10 cellular contexts compared by ENCODE assay signal in genomic region chr3:46860381-46861292, GRCh38. TPM values are rescaled to one million over a fixed set of nuclear protein-coding genes. Genes with fewer than 3 reads are reported as not detected.
DNase-seq lines count a peak whose midpoint lies in the region; ATAC-seq and TF ChIP-seq lines count a peak whose summit lies in the region.
"Had no signal": no experiment of that assay in that cellular context is flagged by ENCODE, and none has a peak within 500 bp of the region (broad histone marks: within the 10 kb centered on the region; RNA-seq: fewer than 3 reads in every experiment).

No MANE protein-coding gene starts in this region.

- no peaks in the 10 kb centered on the region; a peak in 2 of 22 replicates for H4K20me1 ChIP-seq in BLaER1 treated with 17β-estradiol and CSF1 and Interleukin-3, amounts not matched to agents 10 nM and 100 nM
- no peaks in the 10 kb centered on the region for H4K20me1 ChIP-seq in HCT116 (ENCODE audit: insufficient read depth)

- TF ChIP-seq POLR2A in HCT116 (IDR thresholded peaks at IDR 0.05; ENCODE audit: borderline replicate concordance, extremely low read depth, insufficient read depth, insufficient read length) (no peak), gastroesophageal sphincter (IDR thresholded peaks at IDR 0.05) (no peak)

- H3K79me2 ChIP-seq in HCT116 (ENCODE audit: insufficient read depth, low read length), result no peaks in the 10 kb centered on the region

- ATAC-seq in HCT116 (peak; percentile 91), lower lobe of right lung (no peak), gastroesophageal sphincter (no peak), HG03175 (IDR thresholded peaks at IDR 0.05; ENCODE audit: unreplicated experiment) (no peak)
- ATAC-seq in activated T-helper 17 cell treated with anti-CD3 and anti-CD28 coated beads, Interleukin-2, amount 50 U/mL, for 72 hours (replicated peaks), result no peak
- ATAC-seq: naive thymus-derived CD8-positive, alpha-beta T cell had no signal

- WGBS in gastroesophageal sphincter (ENCODE audit: low coverage in 1 of 2), 2 donors, result 80 to 82% methylated on average over 1 to 2 of the region's 22 CpGs

- H3K36me3 Mint-ChIP-seq in activated T-helper 17 cell treated with anti-CD3 and anti-CD28 coated beads, Interleukin-2, amount 50 U/mL, for 72 hours (ENCODE audit: low read depth), result no peaks in the 10 kb centered on the region
- H3K36me3 Mint-ChIP-seq: naive thymus-derived CD8-positive, alpha-beta T cell had no signal

- H3K9me2 ChIP-seq in HCT116 (ENCODE audit: insufficient read depth), result no peaks in the 10 kb centered on the region

- CTCF ChIA-PET in HCT116 (lab: Charles Lee), result interaction anchor here (0.8 kb wide), 2 partner anchors 49 to 167 kb away, joined by 3 to 5 read pairs; partner anchors contain the start of gene ALS2CL

- POLR2A ChIA-PET in HCT116 (lab: Charles Lee), result no interaction called here

- no peaks in the 10 kb centered on the region for H3K27me3 ChIP-seq in BLaER1 treated with 17β-estradiol and CSF1 and Interleukin-3, amounts not matched to agents 10 nM and 100 nM
- H3K27me3 ChIP-seq in HCT116 (ENCODE audit: insufficient read depth, low read length), result no peaks in the 10 kb centered on the region
- no peaks in the 10 kb centered on the region for H3K27me3 ChIP-seq in lower lobe of right lung (ENCODE audit: low read depth)
- H3K27me3 ChIP-seq in gastroesophageal sphincter, result no peaks in the 10 kb centered on the region

- no peak for TF ChIP-seq EP300 in gastroesophageal sphincter (IDR thresholded peaks at IDR 0.05)

- H3K27ac Mint-ChIP-seq in activated T-helper 17 cell treated with anti-CD3 and anti-CD28 coated beads, Interleukin-2, amount 50 U/mL, for 72 hours, result no peak overlapping the region
- H3K27ac Mint-ChIP-seq: activated T-helper 2 cell treated with anti-CD3 and anti-CD28 coated beads, Interferon-gamma antibody, Interleukin-2, Interleukin-4, amounts not matched to agents 10 μg/mL and 5 μg/mL and 100 μg/mL, durations not matched to agents 14 hours and 24 hours and 36 hours; naive thymus-derived CD8-positive, alpha-beta T cell had no signal

- TF ChIP-seq CTCF in HCT116 (IDR thresholded peaks at IDR 0.05 in 2 of 3, conservative IDR thresholded peaks at IDR 0.05 in 1 of 3; ENCODE audit: borderline replicate concordance in 1 of 3, insufficient read depth in 1 of 3, low read depth in 2 of 3, low read length in 2 of 3) (peak; percentile 24 to 77 (median 64); a peak in 5 of 6 replicates), lower lobe of right lung (IDR thresholded peaks at IDR 0.05) (peak; percentile 28), gastroesophageal sphincter (IDR thresholded peaks at IDR 0.05) (peak in 1 of 4 experiments; percentile 38)

- H3K4me3 ChIP-seq in BLaER1 treated with 17β-estradiol and CSF1 and Interleukin-3, amounts not matched to agents 10 nM and 100 nM, result no peak overlapping the region
- H3K4me3 ChIP-seq in HCT116 (replicated peaks in 1 of 2; ENCODE audit: low read depth in 1 of 2, low read length in 2 of 2) (no peak overlapping the region), lower lobe of right lung (no peak overlapping the region), gastroesophageal sphincter (no peak overlapping the region)

- H3K4me1 Mint-ChIP-seq in activated T-helper 17 cell treated with anti-CD3 and anti-CD28 coated beads, Interleukin-2, amount 50 U/mL, for 72 hours, result no peaks in the 10 kb centered on the region
- H3K4me1 Mint-ChIP-seq: naive thymus-derived CD8-positive, alpha-beta T cell had no signal

- RAD21 ChIA-PET in HCT116 (lab: Charles Lee; ENCODE audit: low non-redundant PET in 1 of 2, low total read pairs in 2 of 2, uncharacterized antibody in 2 of 2, unreplicated experiment in 2 of 2), result no interaction called here

- no peak overlapping the region for H2AFZ ChIP-seq in HCT116 (ENCODE audit: low read depth, low read length, poor library complexity, severe bottlenecking)

- H3K4me2 ChIP-seq in BLaER1 treated with 17β-estradiol and CSF1 and Interleukin-3, amounts not matched to agents 10 nM and 100 nM, result peak overlapping the region in 9 of 11 experiments; percentile 50 to 80 (median 71); a peak in 15 of 22 replicates
- H3K4me2 ChIP-seq in HCT116 (ENCODE audit: low read length), result no peak overlapping the region

- H3K4me3 Mint-ChIP-seq in activated T-helper 17 cell treated with anti-CD3 and anti-CD28 coated beads, Interleukin-2, amount 50 U/mL, for 72 hours, result no peak overlapping the region
- H3K4me3 Mint-ChIP-seq: naive thymus-derived CD8-positive, alpha-beta T cell had no signal

- DNase-seq in HCT116 (ENCODE audit: low read depth, low spot score) (no peak), lower lobe of right lung (peak; percentile 39), NCI-H526 treated with DMSO at 0.1 percent for 48 hours (lab: John Stamatoyannopoulos, UW) (no peak)
- peak; percentile 31 for DNase-seq in activated naive CD4-positive, alpha-beta T cell treated with anti-CD3 and anti-CD28 coated beads, Interleukin-2, amount 50 U/mL, for 16 hours

- H3K36me3 ChIP-seq in BLaER1 treated with 17β-estradiol and CSF1 and Interleukin-3, amounts not matched to agents 10 nM and 100 nM, result no peaks in the 10 kb centered on the region
- no peaks in the 10 kb centered on the region for H3K36me3 ChIP-seq in HCT116 (ENCODE audit: control insufficient read depth in 1 of 2, insufficient read depth in 2 of 2, low read length in 2 of 2)
- no peaks in the 10 kb centered on the region for H3K36me3 ChIP-seq in lower lobe of right lung
- H3K36me3 ChIP-seq in gastroesophageal sphincter, result no peaks in the 10 kb centered on the region

- intact Hi-C loops in HCT116 (cut with micrococcal nuclease), result no loop called here
- intact Hi-C loops in lower lobe of right lung (cut with DNase I), result no loop called here

- peaks cover 7 to 48% (median 33%) of the 10 kb centered on the region in 10 experiments; a peak in 19 of 20 replicates for H3K4me1 ChIP-seq in BLaER1 treated with 17β-estradiol and CSF1 and Interleukin-3, amounts not matched to agents 10 nM and 100 nM
- H3K4me1 ChIP-seq in HCT116 (ENCODE audit: control insufficient read depth in 1 of 2, insufficient read depth in 2 of 2, low read length in 2 of 2) (no peaks in the 10 kb centered on the region), lower lobe of right lung (peaks cover 14% of the 10 kb centered on the region), gastroesophageal sphincter (no peaks in the 10 kb centered on the region)

- TF ChIP-seq RAD21 in HCT116 (IDR thresholded peaks at IDR 0.05; ENCODE audit: low read depth), result peak; percentile 39

- no peaks in the 10 kb centered on the region for H3K9me3 ChIP-seq in BLaER1 treated with 17β-estradiol and CSF1 and Interleukin-3, amounts not matched to agents 10 nM and 100 nM (replicated peaks in 1 of 11)
- H3K9me3 ChIP-seq in HCT116 (ENCODE audit: control insufficient read depth in 1 of 2, insufficient read depth in 1 of 2, low read depth in 1 of 2, low read length in 2 of 2) (no peaks in the 10 kb centered on the region), lower lobe of right lung (no peaks in the 10 kb centered on the region), gastroesophageal sphincter (no peaks in the 10 kb centered on the region)

- H3K9me3 Mint-ChIP-seq in activated T-helper 17 cell treated with anti-CD3 and anti-CD28 coated beads, Interleukin-2, amount 50 U/mL, for 72 hours, result no peaks in the 10 kb centered on the region
- H3K9me3 Mint-ChIP-seq: activated T-helper 2 cell treated with anti-CD3 and anti-CD28 coated beads, Interferon-gamma antibody, Interleukin-2, Interleukin-4, amounts not matched to agents 10 μg/mL and 5 μg/mL and 100 μg/mL, durations not matched to agents 14 hours and 24 hours and 36 hours; naive thymus-derived CD8-positive, alpha-beta T cell had no signal

- H3K27me3 Mint-ChIP-seq in activated T-helper 17 cell treated with anti-CD3 and anti-CD28 coated beads, Interleukin-2, amount 50 U/mL, for 72 hours, result peaks cover 6% of the 10 kb centered on the region

- H3K27ac ChIP-seq in BLaER1 treated with 17β-estradiol and CSF1 and Interleukin-3, amounts not matched to agents 10 nM and 100 nM, result peak overlapping the region in 4 of 11 experiments; percentile 7 to 52 (median 42); a peak in 6 of 22 replicates
- no peak overlapping the region for H3K27ac ChIP-seq in HCT116 (ENCODE audit: low read depth, low read length)
- no peak overlapping the region for H3K27ac ChIP-seq in lower lobe of right lung
- H3K27ac ChIP-seq in gastroesophageal sphincter, result no peak overlapping the region

- BruUV-seq in HCT116 (replicated peaks; lab: Mats Ljungman, UMichigan), result no TSS peak

- H3K9ac ChIP-seq in BLaER1 treated with 17β-estradiol and CSF1 and Interleukin-3, amounts not matched to agents 10 nM and 100 nM, result no peak overlapping the region
- no peak overlapping the region for H3K9ac ChIP-seq in HCT116 (ENCODE audit: low read length)

TF ChIP-seq in HCT116, 20 proteins besides CTCF, POLR2A, EP300 and RAD21:
- no peak for TF ChIP-seq CBX3 (IDR thresholded peaks at IDR 0.05; ENCODE audit: low read depth)
TF ChIP-seq in HCT116: peak in this region for 0.

RNA-seq across cellular contexts. Expression of gene MYL3, which starts 2.6 kb away (rescaled TPM):
- total RNA-seq in HCT116 (2021; ENCODE audit: unreplicated experiment), result not detected
- polyA plus RNA-seq in HCT116 (2012), result not detected in 2 replicates
- 2.0 TPM for total RNA-seq in lower lobe of right lung
- total RNA-seq in activated T-helper 17 cell treated with anti-CD3 and anti-CD28 coated beads, Interleukin-2, amount 50 U/mL, for 72 hours, result not detected
- 1 to 10 TPM; 2.6 to 5.3 (median 4.2) TPM for total RNA-seq in gastroesophageal sphincter
- total RNA-seq: activated T-helper 2 cell treated with anti-CD3 and anti-CD28 coated beads, Interferon-gamma antibody, Interleukin-2, Interleukin-4, amounts not matched to agents 10 μg/mL and 5 μg/mL and 100 μg/mL, durations not matched to agents 14 hours and 24 hours and 36 hours; naive thymus-derived CD8-positive, alpha-beta T cell had no signal
- polyA plus RNA-seq: naive thymus-derived CD8-positive, alpha-beta T cell had no signal

RNA-seq across cellular contexts. Expression of gene PTH1R, which starts 16.9 kb away (rescaled TPM):
- total RNA-seq in HCT116 (2021; ENCODE audit: unreplicated experiment) (0.32 TPM), lower lobe of right lung (14.5 TPM), gastroesophageal sphincter (10 to 100 TPM in 3 of 4 donors, 1 to 10 TPM in 1; 7.8 to 18.5 (median 14.5) TPM)
- polyA plus RNA-seq in HCT116 (2012), result 0.48 and 0.50 TPM in 2 replicates
- not detected for total RNA-seq in activated T-helper 17 cell treated with anti-CD3 and anti-CD28 coated beads, Interleukin-2, amount 50 U/mL, for 72 hours
- total RNA-seq: activated T-helper 2 cell treated with anti-CD3 and anti-CD28 coated beads, Interferon-gamma antibody, Interleukin-2, Interleukin-4, amounts not matched to agents 10 μg/mL and 5 μg/mL and 100 μg/mL, durations not matched to agents 14 hours and 24 hours and 36 hours; naive thymus-derived CD8-positive, alpha-beta T cell had no signal
- polyA plus RNA-seq: naive thymus-derived CD8-positive, alpha-beta T cell had no signal

Comparison
In these comparisons a context has a peak if more than half of its experiments do, and no peak if none do; other contexts are left out.
1. DNase-seq: peak in activated naive CD4-positive, alpha-beta T cell treated with anti-CD3 and anti-CD28 coated beads, Interleukin-2, amount 50 U/mL, for 16 hours (single experiment) and lower lobe of right lung (single experiment); none in HCT116 (single experiment) and NCI-H526 treated with DMSO at 0.1 percent for 48 hours (single experiment).